ENCODE assay signal across 37 cellular contexts in the genomic region with DNA sequence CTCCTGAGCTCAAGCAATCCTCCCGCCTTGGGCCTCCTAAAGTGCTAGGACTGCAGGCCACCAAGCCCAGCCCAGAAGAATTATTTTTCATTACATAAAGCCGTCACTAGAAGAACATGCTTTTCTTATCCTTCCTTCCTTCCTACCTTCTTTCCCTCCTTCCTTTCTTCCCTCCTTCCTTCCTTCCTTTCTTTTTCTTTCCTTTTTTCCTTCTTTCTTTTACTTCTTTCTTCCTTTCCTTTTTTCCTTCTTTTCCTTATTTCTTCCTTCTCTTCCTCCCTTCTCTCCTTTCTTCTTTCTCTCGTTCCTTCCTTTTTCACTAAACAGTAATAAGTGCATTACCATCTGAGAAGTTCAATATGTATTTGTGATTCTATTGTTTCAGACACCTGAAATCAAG.
"Had no signal": no experiment of that assay in that cellular context is flagged by ENCODE, and none has a peak within 500 bp of the region (broad histone marks: within the 10 kb centered on the region; RNA-seq: fewer than 3 reads in every experiment).

No MANE protein-coding gene starts in this region.

- H3K27me3 ChIP-seq: MG63 had no signal

- H3K9me3 ChIP-seq: MG63 had no signal

- H3K36me3 ChIP-seq: MG63 had no signal

- H3K4me3 ChIP-seq: MG63 had no signal

- DNase-seq: Karpas-422, Kasumi-1, MG63, MM.1S, MV-4-11, NCI-H1048, NCI-H1092, NCI-H1092 treated with DMSO at 0.1 percent for 48 hours, NCI-H1105, NCI-H1105 treated with DMSO at 0.1 percent for 48 hours, NCI-H1417, NCI-H1417 treated with DMSO at 0.1 percent for 48 hours, NCI-H1436, NCI-H1436 treated with DMSO at 0.1 percent for 48 hours, NCI-H146, NCI-H1694, NCI-H1694 treated with DMSO at 0.1 percent for 48 hours, NCI-H187, NCI-H187 treated with DMSO at 0.1 percent for 48 hours, NCI-H1930, NCI-H2029, NCI-H2029 treated with DMSO at 0.1 percent for 48 hours, NCI-H2081, NCI-H2081 treated with DMSO at 0.1 percent for 48 hours, NCI-H2107, NCI-H2171, NCI-H2171 treated with DMSO at 0.1 percent for 48 hours, NCI-H2227 treated with DMSO at 0.1 percent for 48 hours, NCI-H226, NCI-H345, NCI-H446, NCI-H446 treated with DMSO at 0.1 percent for 48 hours, NCI-H510A, NCI-H510A treated with DMSO at 0.1 percent for 48 hours, NCI-H524, NCI-H524 treated with DMSO at 0.1 percent for 48 hours, NCI-H526 had no signal
